Comparison of ENCODE assay signal across 1 cellular context in the genomic region with DNA sequence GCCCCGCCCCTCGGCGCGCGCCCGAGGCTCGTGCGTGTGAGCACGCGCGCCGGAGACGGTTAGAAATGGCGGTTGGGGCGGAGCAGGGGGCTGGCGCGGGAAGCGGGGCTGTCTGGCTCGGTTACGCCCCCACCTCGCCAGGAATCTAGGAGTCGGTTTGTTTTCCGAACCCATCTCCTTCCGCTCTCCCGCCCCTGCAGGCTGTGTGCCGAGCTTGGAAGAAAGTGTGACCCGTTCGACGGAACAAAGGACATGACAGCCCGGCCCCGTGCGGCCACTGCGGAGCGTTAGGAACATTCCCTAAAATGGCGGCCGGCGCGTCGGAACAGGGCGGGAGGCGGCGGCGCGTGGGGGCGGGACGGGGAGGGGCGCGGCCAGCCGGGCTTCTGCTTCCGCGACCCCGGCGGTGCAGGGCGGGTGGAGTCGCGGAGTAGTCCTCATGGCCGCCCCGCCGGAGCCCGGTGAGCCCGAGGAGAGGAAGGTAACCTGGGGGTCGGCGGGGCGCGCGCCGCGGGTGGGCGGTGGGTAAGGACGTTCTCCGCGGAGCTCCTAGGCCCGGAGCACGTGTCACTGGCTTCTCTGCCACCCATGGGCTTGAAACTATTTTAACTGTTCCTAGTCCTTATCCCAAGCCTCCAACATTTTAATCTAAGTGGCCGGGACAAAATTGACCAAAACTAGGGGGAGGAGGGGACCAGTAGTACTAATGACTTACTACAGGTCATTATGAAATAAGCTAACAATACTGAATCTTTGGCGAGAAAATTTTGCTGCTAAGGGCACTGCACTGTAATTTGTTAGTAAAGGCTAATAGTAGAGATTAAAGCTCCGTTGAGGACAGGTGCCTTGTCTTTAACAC.
TF ChIP-seq lines count a peak whose summit lies in the region.

A gene with protein sequence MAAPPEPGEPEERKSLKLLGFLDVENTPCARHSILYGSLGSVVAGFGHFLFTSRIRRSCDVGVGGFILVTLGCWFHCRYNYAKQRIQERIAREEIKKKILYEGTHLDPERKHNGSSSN (plus strand): TSS at position 383 of the 859 bp plus-strand sequence. CDS start 57 bp downstream, at position 440.

TF ChIP-seq in GM12878, 131 proteins besides CTCF, POLR2A, EP300 and RAD21 (continued from another document and continues in another):
- TF ChIP-seq, protein P1, sequence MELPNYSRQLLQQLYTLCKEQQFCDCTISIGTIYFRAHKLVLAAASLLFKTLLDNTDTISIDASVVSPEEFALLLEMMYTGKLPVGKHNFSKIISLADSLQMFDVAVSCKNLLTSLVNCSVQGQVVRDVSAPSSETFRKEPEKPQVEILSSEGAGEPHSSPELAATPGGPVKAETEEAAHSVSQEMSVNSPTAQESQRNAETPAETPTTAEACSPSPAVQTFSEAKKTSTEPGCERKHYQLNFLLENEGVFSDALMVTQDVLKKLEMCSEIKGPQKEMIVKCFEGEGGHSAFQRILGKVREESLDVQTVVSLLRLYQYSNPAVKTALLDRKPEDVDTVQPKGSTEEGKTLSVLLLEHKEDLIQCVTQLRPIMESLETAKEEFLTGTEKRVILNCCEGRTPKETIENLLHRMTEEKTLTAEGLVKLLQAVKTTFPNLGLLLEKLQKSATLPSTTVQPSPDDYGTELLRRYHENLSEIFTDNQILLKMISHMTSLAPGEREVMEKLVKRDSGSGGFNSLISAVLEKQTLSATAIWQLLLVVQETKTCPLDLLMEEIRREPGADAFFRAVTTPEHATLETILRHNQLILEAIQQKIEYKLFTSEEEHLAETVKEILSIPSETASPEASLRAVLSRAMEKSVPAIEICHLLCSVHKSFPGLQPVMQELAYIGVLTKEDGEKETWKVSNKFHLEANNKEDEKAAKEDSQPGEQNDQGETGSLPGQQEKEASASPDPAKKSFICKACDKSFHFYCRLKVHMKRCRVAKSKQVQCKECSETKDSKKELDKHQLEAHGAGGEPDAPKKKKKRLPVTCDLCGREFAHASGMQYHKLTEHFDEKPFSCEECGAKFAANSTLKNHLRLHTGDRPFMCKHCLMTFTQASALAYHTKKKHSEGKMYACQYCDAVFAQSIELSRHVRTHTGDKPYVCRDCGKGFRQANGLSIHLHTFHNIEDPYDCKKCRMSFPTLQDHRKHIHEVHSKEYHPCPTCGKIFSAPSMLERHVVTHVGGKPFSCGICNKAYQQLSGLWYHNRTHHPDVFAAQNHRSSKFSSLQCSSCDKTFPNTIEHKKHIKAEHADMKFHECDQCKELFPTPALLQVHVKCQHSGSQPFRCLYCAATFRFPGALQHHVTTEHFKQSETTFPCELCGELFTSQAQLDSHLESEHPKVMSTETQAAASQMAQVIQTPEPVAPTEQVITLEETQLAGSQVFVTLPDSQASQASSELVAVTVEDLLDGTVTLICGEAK (IDR thresholded peaks at IDR 0.05; ENCODE audit: borderline replicate concordance) = no peak
- TF ChIP-seq RB1 (IDR thresholded peaks at IDR 0.05; ENCODE audit: borderline replicate concordance) = peak; percentile 73; the same call in 1 of the 2 replicates
- no peak for TF ChIP-seq NR2C1 (IDR thresholded peaks at IDR 0.05)
- TF ChIP-seq, protein P2, sequence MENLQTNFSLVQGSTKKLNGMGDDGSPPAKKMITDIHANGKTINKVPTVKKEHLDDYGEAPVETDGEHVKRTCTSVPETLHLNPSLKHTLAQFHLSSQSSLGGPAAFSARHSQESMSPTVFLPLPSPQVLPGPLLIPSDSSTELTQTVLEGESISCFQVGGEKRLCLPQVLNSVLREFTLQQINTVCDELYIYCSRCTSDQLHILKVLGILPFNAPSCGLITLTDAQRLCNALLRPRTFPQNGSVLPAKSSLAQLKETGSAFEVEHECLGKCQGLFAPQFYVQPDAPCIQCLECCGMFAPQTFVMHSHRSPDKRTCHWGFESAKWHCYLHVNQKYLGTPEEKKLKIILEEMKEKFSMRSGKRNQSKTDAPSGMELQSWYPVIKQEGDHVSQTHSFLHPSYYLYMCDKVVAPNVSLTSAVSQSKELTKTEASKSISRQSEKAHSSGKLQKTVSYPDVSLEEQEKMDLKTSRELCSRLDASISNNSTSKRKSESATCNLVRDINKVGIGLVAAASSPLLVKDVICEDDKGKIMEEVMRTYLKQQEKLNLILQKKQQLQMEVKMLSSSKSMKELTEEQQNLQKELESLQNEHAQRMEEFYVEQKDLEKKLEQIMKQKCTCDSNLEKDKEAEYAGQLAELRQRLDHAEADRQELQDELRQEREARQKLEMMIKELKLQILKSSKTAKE (IDR thresholded peaks at IDR 0.05; ENCODE audit: low read depth, poor library complexity, severe bottlenecking) = peak; percentile 30
- TF ChIP-seq, protein P3, sequence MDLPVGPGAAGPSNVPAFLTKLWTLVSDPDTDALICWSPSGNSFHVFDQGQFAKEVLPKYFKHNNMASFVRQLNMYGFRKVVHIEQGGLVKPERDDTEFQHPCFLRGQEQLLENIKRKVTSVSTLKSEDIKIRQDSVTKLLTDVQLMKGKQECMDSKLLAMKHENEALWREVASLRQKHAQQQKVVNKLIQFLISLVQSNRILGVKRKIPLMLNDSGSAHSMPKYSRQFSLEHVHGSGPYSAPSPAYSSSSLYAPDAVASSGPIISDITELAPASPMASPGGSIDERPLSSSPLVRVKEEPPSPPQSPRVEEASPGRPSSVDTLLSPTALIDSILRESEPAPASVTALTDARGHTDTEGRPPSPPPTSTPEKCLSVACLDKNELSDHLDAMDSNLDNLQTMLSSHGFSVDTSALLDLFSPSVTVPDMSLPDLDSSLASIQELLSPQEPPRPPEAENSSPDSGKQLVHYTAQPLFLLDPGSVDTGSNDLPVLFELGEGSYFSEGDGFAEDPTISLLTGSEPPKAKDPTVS (IDR thresholded peaks at IDR 0.05; ENCODE audit: low read depth, low read length) = no peak
- peak; percentile 79 for TF ChIP-seq IKZF1 (conservative IDR thresholded peaks at IDR 0.05)
- no peak for TF ChIP-seq NRF1 (conservative IDR thresholded peaks at IDR 0.05; ENCODE audit: low read depth, low read length)
- TF ChIP-seq PAX8 (IDR thresholded peaks at IDR 0.05) = no peak
- TF ChIP-seq, protein P4, sequence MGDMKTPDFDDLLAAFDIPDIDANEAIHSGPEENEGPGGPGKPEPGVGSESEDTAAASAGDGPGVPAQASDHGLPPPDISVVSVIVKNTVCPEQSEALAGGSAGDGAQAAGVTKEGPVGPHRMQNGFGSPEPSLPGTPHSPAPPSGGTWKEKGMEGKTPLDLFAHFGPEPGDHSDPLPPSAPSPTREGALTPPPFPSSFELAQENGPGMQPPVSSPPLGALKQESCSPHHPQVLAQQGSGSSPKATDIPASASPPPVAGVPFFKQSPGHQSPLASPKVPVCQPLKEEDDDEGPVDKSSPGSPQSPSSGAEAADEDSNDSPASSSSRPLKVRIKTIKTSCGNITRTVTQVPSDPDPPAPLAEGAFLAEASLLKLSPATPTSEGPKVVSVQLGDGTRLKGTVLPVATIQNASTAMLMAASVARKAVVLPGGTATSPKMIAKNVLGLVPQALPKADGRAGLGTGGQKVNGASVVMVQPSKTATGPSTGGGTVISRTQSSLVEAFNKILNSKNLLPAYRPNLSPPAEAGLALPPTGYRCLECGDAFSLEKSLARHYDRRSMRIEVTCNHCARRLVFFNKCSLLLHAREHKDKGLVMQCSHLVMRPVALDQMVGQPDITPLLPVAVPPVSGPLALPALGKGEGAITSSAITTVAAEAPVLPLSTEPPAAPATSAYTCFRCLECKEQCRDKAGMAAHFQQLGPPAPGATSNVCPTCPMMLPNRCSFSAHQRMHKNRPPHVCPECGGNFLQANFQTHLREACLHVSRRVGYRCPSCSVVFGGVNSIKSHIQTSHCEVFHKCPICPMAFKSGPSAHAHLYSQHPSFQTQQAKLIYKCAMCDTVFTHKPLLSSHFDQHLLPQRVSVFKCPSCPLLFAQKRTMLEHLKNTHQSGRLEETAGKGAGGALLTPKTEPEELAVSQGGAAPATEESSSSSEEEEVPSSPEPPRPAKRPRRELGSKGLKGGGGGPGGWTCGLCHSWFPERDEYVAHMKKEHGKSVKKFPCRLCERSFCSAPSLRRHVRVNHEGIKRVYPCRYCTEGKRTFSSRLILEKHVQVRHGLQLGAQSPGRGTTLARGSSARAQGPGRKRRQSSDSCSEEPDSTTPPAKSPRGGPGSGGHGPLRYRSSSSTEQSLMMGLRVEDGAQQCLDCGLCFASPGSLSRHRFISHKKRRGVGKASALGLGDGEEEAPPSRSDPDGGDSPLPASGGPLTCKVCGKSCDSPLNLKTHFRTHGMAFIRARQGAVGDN (IDR thresholded peaks at IDR 0.05) = no peak
- TF ChIP-seq ZNF24 (IDR thresholded peaks at IDR 0.05) = no peak
- no peak for TF ChIP-seq DPF2 (IDR thresholded peaks at IDR 0.05)
- peak; percentile 49 for TF ChIP-seq MXI1 (IDR thresholded peaks at IDR 0.05; ENCODE audit: low read depth, low read length)
- TF ChIP-seq, protein P5, sequence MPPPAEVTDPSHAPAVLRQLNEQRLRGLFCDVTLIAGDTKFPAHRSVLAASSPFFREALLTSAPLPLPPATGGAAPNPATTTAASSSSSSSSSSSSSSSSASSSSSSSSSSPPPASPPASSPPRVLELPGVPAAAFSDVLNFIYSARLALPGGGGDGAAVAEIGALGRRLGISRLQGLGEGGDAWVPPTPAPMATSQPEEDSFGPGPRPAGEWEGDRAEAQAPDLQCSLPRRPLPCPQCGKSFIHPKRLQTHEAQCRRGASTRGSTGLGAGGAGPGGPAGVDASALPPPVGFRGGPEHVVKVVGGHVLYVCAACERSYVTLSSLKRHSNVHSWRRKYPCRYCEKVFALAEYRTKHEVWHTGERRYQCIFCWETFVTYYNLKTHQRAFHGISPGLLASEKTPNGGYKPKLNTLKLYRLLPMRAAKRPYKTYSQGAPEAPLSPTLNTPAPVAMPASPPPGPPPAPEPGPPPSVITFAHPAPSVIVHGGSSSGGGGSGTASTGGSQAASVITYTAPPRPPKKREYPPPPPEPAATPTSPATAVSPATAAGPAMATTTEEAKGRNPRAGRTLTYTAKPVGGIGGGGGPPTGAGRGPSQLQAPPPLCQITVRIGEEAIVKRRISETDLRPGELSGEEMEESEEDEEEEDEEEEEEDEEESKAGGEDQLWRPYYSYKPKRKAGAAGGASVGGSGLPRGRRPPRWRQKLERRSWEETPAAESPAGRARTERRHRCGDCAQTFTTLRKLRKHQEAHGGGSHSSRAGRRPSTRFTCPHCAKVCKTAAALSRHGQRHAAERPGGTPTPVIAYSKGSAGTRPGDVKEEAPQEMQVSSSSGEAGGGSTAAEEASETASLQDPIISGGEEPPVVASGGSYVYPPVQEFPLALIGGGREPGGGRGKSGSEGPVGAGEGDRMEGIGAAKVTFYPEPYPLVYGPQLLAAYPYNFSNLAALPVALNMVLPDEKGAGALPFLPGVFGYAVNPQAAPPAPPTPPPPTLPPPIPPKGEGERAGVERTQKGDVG (CRISPR knock-in tag; IDR thresholded peaks at IDR 0.05) = no peak
- TF ChIP-seq SMARCA5 (IDR thresholded peaks at IDR 0.05) = no peak
- TF ChIP-seq CHD1 (IDR thresholded peaks at IDR 0.05; ENCODE audit: low read depth, low read length) = no peak
- no peak for TF ChIP-seq ESRRA (IDR thresholded peaks at IDR 0.05; ENCODE audit: low read length)
- no peak for TF ChIP-seq ZZZ3 (IDR thresholded peaks at IDR 0.05; ENCODE audit: control insufficient read depth, insufficient read length, low read depth)
- TF ChIP-seq POLR2AphosphoS2 (IDR thresholded peaks at IDR 0.05; ENCODE audit: low read depth, low read length) = peak; percentile 97
- TF ChIP-seq CHD2 (IDR thresholded peaks at IDR 0.05; ENCODE audit: borderline replicate concordance, low read depth, low read length) = 0 out of 2 replicates have a peak, but pooled peaks have one; percentile 12
- no peak for TF ChIP-seq ZNF622 (IDR thresholded peaks at IDR 0.05)
- TF ChIP-seq GABPA (IDR thresholded peaks at IDR 0.05; ENCODE audit: low read depth) = no peak
- TF ChIP-seq PML (IDR thresholded peaks at IDR 0.05; ENCODE audit: low read length) = peak; percentile 66; the same call in 1 of the 2 replicates
- TF ChIP-seq SMC3 (IDR thresholded peaks at IDR 0.05; ENCODE audit: borderline replicate concordance, low read length) = no peak
- no peak; the same call in 1 of the 2 replicates for TF ChIP-seq HCFC1 (IDR thresholded peaks at IDR 0.05; ENCODE audit: low read length)
- no peak for TF ChIP-seq FOXK2 (IDR thresholded peaks at IDR 0.05)
- TF ChIP-seq, protein P6, sequence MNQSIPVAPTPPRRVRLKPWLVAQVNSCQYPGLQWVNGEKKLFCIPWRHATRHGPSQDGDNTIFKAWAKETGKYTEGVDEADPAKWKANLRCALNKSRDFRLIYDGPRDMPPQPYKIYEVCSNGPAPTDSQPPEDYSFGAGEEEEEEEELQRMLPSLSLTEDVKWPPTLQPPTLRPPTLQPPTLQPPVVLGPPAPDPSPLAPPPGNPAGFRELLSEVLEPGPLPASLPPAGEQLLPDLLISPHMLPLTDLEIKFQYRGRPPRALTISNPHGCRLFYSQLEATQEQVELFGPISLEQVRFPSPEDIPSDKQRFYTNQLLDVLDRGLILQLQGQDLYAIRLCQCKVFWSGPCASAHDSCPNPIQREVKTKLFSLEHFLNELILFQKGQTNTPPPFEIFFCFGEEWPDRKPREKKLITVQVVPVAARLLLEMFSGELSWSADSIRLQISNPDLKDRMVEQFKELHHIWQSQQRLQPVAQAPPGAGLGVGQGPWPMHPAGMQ (IDR thresholded peaks at IDR 0.05; ENCODE audit: borderline replicate concordance) = no peak
- TF ChIP-seq TARDBP (IDR thresholded peaks at IDR 0.05; ENCODE audit: borderline replicate concordance) = no peak
- TF ChIP-seq SMAD5 (IDR thresholded peaks at IDR 0.05; ENCODE audit: low read depth) = no peak; the same call in none of the 2 replicates
- TF ChIP-seq EGR1 (IDR thresholded peaks at IDR 0.05; ENCODE audit: borderline replicate concordance in 1 of 2, low read depth in 2 of 2, low read length in 2 of 2) = peak in 1 of 2 experiments; percentile 39; a peak in 1 of 3 replicates
- no peak for TF ChIP-seq CBX3 (IDR thresholded peaks at IDR 0.05; ENCODE audit: borderline replicate concordance, low read depth)
- TF ChIP-seq, protein P7, sequence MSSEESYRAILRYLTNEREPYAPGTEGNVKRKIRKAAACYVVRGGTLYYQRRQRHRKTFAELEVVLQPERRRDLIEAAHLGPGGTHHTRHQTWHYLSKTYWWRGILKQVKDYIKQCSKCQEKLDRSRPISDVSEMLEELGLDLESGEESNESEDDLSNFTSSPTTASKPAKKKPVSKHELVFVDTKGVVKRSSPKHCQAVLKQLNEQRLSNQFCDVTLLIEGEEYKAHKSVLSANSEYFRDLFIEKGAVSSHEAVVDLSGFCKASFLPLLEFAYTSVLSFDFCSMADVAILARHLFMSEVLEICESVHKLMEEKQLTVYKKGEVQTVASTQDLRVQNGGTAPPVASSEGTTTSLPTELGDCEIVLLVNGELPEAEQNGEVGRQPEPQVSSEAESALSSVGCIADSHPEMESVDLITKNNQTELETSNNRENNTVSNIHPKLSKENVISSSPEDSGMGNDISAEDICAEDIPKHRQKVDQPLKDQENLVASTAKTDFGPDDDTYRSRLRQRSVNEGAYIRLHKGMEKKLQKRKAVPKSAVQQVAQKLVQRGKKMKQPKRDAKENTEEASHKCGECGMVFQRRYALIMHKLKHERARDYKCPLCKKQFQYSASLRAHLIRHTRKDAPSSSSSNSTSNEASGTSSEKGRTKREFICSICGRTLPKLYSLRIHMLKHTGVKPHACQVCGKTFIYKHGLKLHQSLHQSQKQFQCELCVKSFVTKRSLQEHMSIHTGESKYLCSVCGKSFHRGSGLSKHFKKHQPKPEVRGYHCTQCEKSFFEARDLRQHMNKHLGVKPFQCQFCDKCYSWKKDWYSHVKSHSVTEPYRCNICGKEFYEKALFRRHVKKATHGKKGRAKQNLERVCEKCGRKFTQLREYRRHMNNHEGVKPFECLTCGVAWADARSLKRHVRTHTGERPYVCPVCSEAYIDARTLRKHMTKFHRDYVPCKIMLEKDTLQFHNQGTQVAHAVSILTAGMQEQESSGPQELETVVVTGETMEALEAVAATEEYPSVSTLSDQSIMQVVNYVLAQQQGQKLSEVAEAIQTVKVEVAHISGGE (CRISPR knock-in tag; IDR thresholded peaks at IDR 0.05) = no peak
